ENCODE assay signal across 17 cellular contexts in genomic region chr5:15762668-15763067, GRCh38.
"Had no signal": no experiment of that assay in that cellular context is flagged by ENCODE, and none has a peak within 500 bp of the region (broad histone marks: within the 10 kb centered on the region; RNA-seq: fewer than 3 reads in every experiment).

No MANE protein-coding gene starts in this region.

- H3K9me3 ChIP-seq: esophagus muscularis mucosa, gastroesophageal sphincter, heart right ventricle, lower lobe of right lung had no signal

- H3K4me1 ChIP-seq: esophagus muscularis mucosa, foreskin keratinocyte, gastroesophageal sphincter, left lung, lower lobe of right lung had no signal

- ATAC-seq: foreskin keratinocyte, gastroesophageal sphincter, heart right ventricle, left cardiac atrium, left lung, left ventricle myocardium superior, lower lobe of right lung had no signal

- H3K4me3 ChIP-seq: coronary artery, dorsolateral prefrontal cortex, esophagus muscularis mucosa, gastroesophageal sphincter, heart right ventricle, left lung, lower lobe of right lung had no signal

- H3K27me3 ChIP-seq: dorsolateral prefrontal cortex, esophagus muscularis mucosa, foreskin keratinocyte, gastroesophageal sphincter, heart right ventricle, left lung had no signal

- H3K36me3 ChIP-seq: esophagus muscularis mucosa, gastroesophageal sphincter, heart right ventricle, left lung, lower lobe of right lung had no signal

- H3K27ac ChIP-seq: coronary artery, dorsolateral prefrontal cortex, esophagus muscularis mucosa, foreskin keratinocyte, gastroesophageal sphincter, heart right ventricle, left lung, lower lobe of right lung had no signal

- DNase-seq: dermis blood vessel endothelial cell; dorsolateral prefrontal cortex; effector CD4-positive, alpha-beta T cell; effector memory CD4-positive, alpha-beta T cell; foreskin keratinocyte; head of caudate nucleus; heart right ventricle; hippocampal formation; left cardiac atrium; left lung; left ventricle myocardium superior; lower lobe of right lung; mesenchymal stem cell; midbrain had no signal
